Comparison of ENCODE assay signal across 8 cellular contexts in the genomic region with DNA sequence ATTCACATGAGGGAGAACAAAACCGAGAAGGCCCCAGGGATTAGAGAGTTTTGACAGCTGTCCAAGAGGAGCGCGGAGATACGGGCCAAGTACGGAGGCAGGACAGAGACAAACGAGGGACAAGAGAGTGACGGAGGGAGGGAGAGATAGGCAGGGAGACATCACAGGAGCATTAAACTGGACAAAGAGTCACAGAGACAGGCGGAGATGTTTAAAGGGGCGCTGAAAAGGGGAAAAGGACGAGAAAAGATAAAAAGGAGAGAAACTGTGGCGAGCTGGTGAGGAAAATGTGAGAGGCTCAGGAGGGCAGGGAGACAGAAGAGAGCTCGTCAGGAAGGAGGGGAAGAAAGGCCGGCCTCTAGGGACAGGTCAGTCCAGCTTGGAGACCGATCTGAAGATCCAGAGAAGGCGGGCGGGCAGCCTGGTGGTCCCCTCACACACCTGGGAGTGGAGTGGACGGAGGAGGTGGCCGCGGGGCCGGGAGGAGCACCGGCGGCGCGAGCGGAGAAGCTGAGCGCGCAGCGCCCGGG. TPM values are rescaled to one million over a fixed set of nuclear protein-coding genes. Genes with fewer than 3 reads are reported as not detected.
DNase-seq lines count a peak whose midpoint lies in the region; ATAC-seq and TF ChIP-seq lines count a peak whose summit lies in the region.

No MANE protein-coding gene starts in this region.

- H3K79me2 ChIP-seq in KMS-11 (ENCODE audit: insufficient read depth, low read depth) (no peaks in the 10 kb centered on the region), osteoblast (ENCODE audit: insufficient read depth, low read length) (no peaks in the 10 kb centered on the region)

- peaks cover 17% of the 10 kb centered on the region for H3K4me1 Mint-ChIP-seq in CD4-positive, alpha-beta T cell (ENCODE audit: low read depth)
- peaks cover 14% of the 10 kb centered on the region for H3K4me1 Mint-ChIP-seq in activated CD4-positive, alpha-beta memory T cell treated with anti-CD3 and anti-CD28 coated beads for 36 hours (ENCODE audit: low read depth)

- H3K4me2 ChIP-seq in KMS-11 (peak overlapping the region; percentile 75), osteoblast (ENCODE audit: insufficient read depth, low read length) (peak overlapping the region; percentile 95)

- intact Hi-C loops in CD4-positive, alpha-beta T cell (cut with DNase I, micrococcal nuclease): no loop called here
- intact Hi-C loops in activated CD4-positive, alpha-beta memory T cell treated with anti-CD3 and anti-CD28 coated beads for 36 hours (cut with micrococcal nuclease): loop anchor here (2.0 kb wide), 1 partner anchor 72 kb away; the partner anchor contains the start of gene CCDC14
- intact Hi-C loops in head of caudate nucleus (cut with DNase I): no loop called here

- H3K27ac ChIP-seq in CD4-positive, alpha-beta T cell (ENCODE audit: low read depth, low read length): no peak overlapping the region
- H3K27ac ChIP-seq in KMS-11 (no peak overlapping the region), osteoblast (ENCODE audit: low read depth, low read length) (no peak overlapping the region)

- no peak for ATAC-seq in CD4-positive, alpha-beta T cell (ENCODE audit: poor library complexity)
- ATAC-seq in HG02885 (IDR thresholded peaks at IDR 0.05; ENCODE audit: poor library complexity, unreplicated experiment) (no peak), HG03439 (IDR thresholded peaks at IDR 0.05; ENCODE audit: unreplicated experiment) (no peak), HG03571 (IDR thresholded peaks at IDR 0.05; ENCODE audit: unreplicated experiment) (no peak)

- H2AFZ ChIP-seq in KMS-11 (ENCODE audit: low read depth) (peak overlapping the region; percentile 84), osteoblast (ENCODE audit: low read length) (peak overlapping the region; percentile 93)

- peak overlapping the region; percentile 65 for H3K9ac ChIP-seq in KMS-11

- H3K4me3 Mint-ChIP-seq in CD4-positive, alpha-beta T cell: peak overlapping the region; percentile 85
- peak overlapping the region; percentile 33 for H3K4me3 Mint-ChIP-seq in activated CD4-positive, alpha-beta memory T cell treated with anti-CD3 and anti-CD28 coated beads for 36 hours

- H3K36me3 Mint-ChIP-seq in CD4-positive, alpha-beta T cell (ENCODE audit: low read depth): no peaks in the 10 kb centered on the region
- no peaks in the 10 kb centered on the region for H3K36me3 Mint-ChIP-seq in activated CD4-positive, alpha-beta memory T cell treated with anti-CD3 and anti-CD28 coated beads for 36 hours

- H3K4me1 ChIP-seq in KMS-11 (ENCODE audit: low read depth, poor library complexity, severe bottlenecking): no peaks in the 10 kb centered on the region
- H3K4me1 ChIP-seq in osteoblast (ENCODE audit: insufficient read depth, low read length): peaks cover 11% of the 10 kb centered on the region

- H3K9me3 Mint-ChIP-seq in CD4-positive, alpha-beta T cell: no peaks in the 10 kb centered on the region
- H3K9me3 Mint-ChIP-seq in activated CD4-positive, alpha-beta memory T cell treated with anti-CD3 and anti-CD28 coated beads for 36 hours: no peaks in the 10 kb centered on the region

- POLR2A ChIA-PET in CD4-positive, alpha-beta T cell (lab: Charles Lee): no interaction called here
- POLR2A ChIA-PET in activated CD4-positive, alpha-beta memory T cell treated with anti-CD3 and anti-CD28 coated beads for 36 hours (lab: Charles Lee): no interaction called here

- peak overlapping the region; percentile 40 for H3K4me3 ChIP-seq in KMS-11 (IDR thresholded peaks at IDR 0.05; ENCODE audit: insufficient read depth, low read depth, low read length)
- peak overlapping the region; percentile 78 for H3K4me3 ChIP-seq in osteoblast (ENCODE audit: insufficient read depth, low read length)

- H3K27ac Mint-ChIP-seq in CD4-positive, alpha-beta T cell: no peak overlapping the region
- H3K27ac Mint-ChIP-seq in activated CD4-positive, alpha-beta memory T cell treated with anti-CD3 and anti-CD28 coated beads for 36 hours: no peak overlapping the region

- DNase-seq in CD4-positive, alpha-beta T cell: no peak
- DNase-seq in activated CD4-positive, alpha-beta memory T cell treated with anti-CD3 and anti-CD28 coated beads for 36 hours: no peak
- peak in 32 of 42 donors; percentile 10 to 68 (median 38) for DNase-seq in head of caudate nucleus
- DNase-seq in osteoblast (ENCODE audit: insufficient read length, low spot score, missing footprints): no peak

- H3K27me3 Mint-ChIP-seq in CD4-positive, alpha-beta T cell: peaks cover 35% of the 10 kb centered on the region
- H3K27me3 Mint-ChIP-seq in activated CD4-positive, alpha-beta memory T cell treated with anti-CD3 and anti-CD28 coated beads for 36 hours: peaks cover 44% of the 10 kb centered on the region

- peaks cover 60% of the 10 kb centered on the region for H3K27me3 ChIP-seq in CD4-positive, alpha-beta T cell (ENCODE audit: control insufficient read depth, insufficient read depth, low read length)
- H3K27me3 ChIP-seq in KMS-11 (ENCODE audit: insufficient read depth, low read depth) (peaks cover 9% of the 10 kb centered on the region; the same call in 1 of the 2 replicates), osteoblast (ENCODE audit: insufficient read depth, low read length) (peaks cover 80% of the 10 kb centered on the region)

- H3K9me3 ChIP-seq in CD4-positive, alpha-beta T cell (ENCODE audit: control insufficient read depth, low read length): no peaks in the 10 kb centered on the region
- H3K9me3 ChIP-seq in osteoblast (ENCODE audit: low read depth, low read length): no peaks in the 10 kb centered on the region

- TF ChIP-seq CTCF in CD4-positive, alpha-beta T cell (IDR thresholded peaks at IDR 0.05): no peak
- no peak for TF ChIP-seq CTCF in KMS-11 (conservative IDR thresholded peaks at IDR 0.05; ENCODE audit: low read depth, low read length)
- no peak for TF ChIP-seq CTCF in osteoblast (IDR thresholded peaks at IDR 0.05; ENCODE audit: extremely low read depth, low read depth, low read length)

- H4K20me1 ChIP-seq in KMS-11 (ENCODE audit: insufficient read depth) (no peaks in the 10 kb centered on the region), osteoblast (ENCODE audit: insufficient read depth, low read length) (no peaks in the 10 kb centered on the region)

- H3K36me3 ChIP-seq in KMS-11 (ENCODE audit: insufficient read depth) (no peaks in the 10 kb centered on the region), osteoblast (ENCODE audit: insufficient read depth, low read length) (no peaks in the 10 kb centered on the region)

- CTCF ChIA-PET in CD4-positive, alpha-beta T cell (lab: Charles Lee): no interaction called here
- CTCF ChIA-PET in activated CD4-positive, alpha-beta memory T cell treated with anti-CD3 and anti-CD28 coated beads for 36 hours (lab: Charles Lee): interaction anchor here (0.7 to 2.2 kb wide), 16 partner anchors 9 to 519 kb away, joined by 3 to 13 read pairs (median 4); no protein-coding TSS in a partner anchor

RNA-seq across cellular contexts. Expression of gene KALRN, which starts 0.8 kb away (rescaled TPM):
- total RNA-seq in CD4-positive, alpha-beta T cell: 1 to 10 TPM; 1.3 to 1.6 TPM
- total RNA-seq in activated CD4-positive, alpha-beta memory T cell treated with anti-CD3 and anti-CD28 coated beads for 36 hours: 1 to 10 TPM; 2.0 to 2.6 TPM
- 9.4 and 13.4 TPM in 2 replicates for total RNA-seq in osteoblast

RNA-seq across cellular contexts. Expression of gene ROPN1, which starts 40.5 kb away (rescaled TPM):
- not detected for total RNA-seq in CD4-positive, alpha-beta T cell
- not detected for total RNA-seq in activated CD4-positive, alpha-beta memory T cell treated with anti-CD3 and anti-CD28 coated beads for 36 hours
- not detected in 2 replicates for total RNA-seq in osteoblast

Comparison
In these comparisons a context has a peak if more than half of its experiments do, and no peak if none do; other contexts are left out.
1. DNase-seq: peak in head of caudate nucleus (32 of 42); none in CD4-positive, alpha-beta T cell (0 of 10), activated CD4-positive, alpha-beta memory T cell treated with anti-CD3 and anti-CD28 coated beads for 36 hours (single experiment) and osteoblast (single experiment).